ENCODE assay signal across 8 cellular contexts in the genomic region with DNA sequence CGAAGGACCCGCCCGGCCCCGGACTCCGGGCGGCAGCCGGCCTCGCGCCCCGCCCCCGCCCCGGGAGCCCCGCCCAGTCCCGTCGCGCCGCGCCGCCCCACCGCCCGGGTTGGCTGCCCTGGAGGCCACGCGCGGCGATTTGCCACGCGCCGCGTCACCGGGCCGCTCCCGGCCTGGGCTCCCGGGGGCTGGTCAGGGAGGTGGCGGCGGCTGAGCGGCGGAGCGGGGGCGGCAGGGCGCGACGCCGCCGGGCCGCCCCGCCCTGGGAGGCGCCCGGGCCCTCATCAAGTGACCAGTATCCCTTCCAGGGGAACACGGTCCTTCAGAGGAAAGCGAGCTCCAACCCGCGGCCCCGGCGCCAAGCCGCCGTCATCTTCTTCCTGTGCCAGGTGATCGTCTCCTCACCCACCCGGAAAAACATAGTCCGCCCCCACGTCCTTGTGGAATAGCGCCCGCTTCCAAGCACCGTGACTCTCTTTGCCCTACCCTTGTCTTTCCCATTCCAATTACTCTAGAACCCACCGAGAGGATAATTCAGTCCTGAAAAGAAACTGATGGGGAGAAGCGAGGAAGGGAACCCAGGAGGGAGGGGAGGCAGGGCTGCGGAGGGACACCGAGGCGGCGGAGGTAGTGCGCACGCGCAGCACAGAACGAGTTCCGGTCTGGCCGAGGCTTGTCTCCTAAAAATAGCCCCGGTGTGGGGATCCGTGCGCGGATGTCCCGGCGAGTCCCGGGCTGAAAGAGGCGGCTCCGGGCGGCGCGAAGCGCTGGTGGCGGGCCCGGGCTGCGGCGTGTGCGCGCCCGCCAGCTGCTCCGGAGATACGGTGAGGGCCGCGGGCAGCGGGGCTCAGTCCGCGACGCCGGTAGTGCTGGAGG. TPM values are rescaled to one million over a fixed set of nuclear protein-coding genes. Genes with fewer than 3 reads are reported as not detected.
DNase-seq lines count a peak whose midpoint lies in the region; ATAC-seq and TF ChIP-seq lines count a peak whose summit lies in the region.

A gene (plus strand): TSS at position 704 of the 876 bp plus-strand sequence. CDS start 67,136 bp downstream, outside the sequence.

- no peak within 1 kb of the TSS for H4K91ac ChIP-seq in H9 (ENCODE audit: insufficient read length, low read depth, low read length)

- H3K4me2 ChIP-seq in H9 (ENCODE audit: insufficient read depth, insufficient read length, low read length): peak within 1 kb of the TSS; percentile 94

- no peak within 1 kb of the TSS for H3K4ac ChIP-seq in H9 (ENCODE audit: low read depth, low read length)

- H3K4me3 Mint-ChIP-seq in H9 (peak within 1 kb of the TSS; percentile 92 to 100), neural crest cell (peak within 1 kb of the TSS; percentile 99)

- H3K27me3 ChIP-seq in H9 (ENCODE audit: insufficient read depth, low read length): no peaks in the 10 kb centered on the region
- no peaks in the 10 kb centered on the region for H3K27me3 ChIP-seq in MG63
- no peaks in the 10 kb centered on the region for H3K27me3 ChIP-seq in SJCRH30
- peaks cover 5% of the 10 kb centered on the region for H3K27me3 ChIP-seq in foreskin keratinocyte
- H3K27me3 ChIP-seq in stomach: no peaks in the 10 kb centered on the region

- no peak within 1 kb of the TSS for H2AFZ ChIP-seq in H9 (ENCODE audit: low read length)

- no peak within 1 kb of the TSS for H4K8ac ChIP-seq in H9 (replicated peaks; ENCODE audit: insufficient read length, low read depth, low read length)

- H3K4me3 ChIP-seq in MG63 (peak within 1 kb of the TSS; percentile 82), SJCRH30 (peak within 1 kb of the TSS; percentile 85), stomach (peak within 1 kb of the TSS; percentile 73 to 96 (median 90))

- no peak within 1 kb of the TSS; the same call in 1 of the 2 replicates for H3K14ac ChIP-seq in H9 (ENCODE audit: insufficient read depth, low read length)

- H3K27ac Mint-ChIP-seq in H9 (peak within 1 kb of the TSS; percentile 98 to 99 (median 98)), neural crest cell (ENCODE audit: unreplicated experiment) (peak within 1 kb of the TSS; percentile 93)

- peaks cover 9% of the 10 kb centered on the region for H3K4me1 ChIP-seq in H9 (ENCODE audit: insufficient read depth, low read length)
- H3K4me1 ChIP-seq in SJCRH30: peaks cover 13% of the 10 kb centered on the region
- H3K4me1 ChIP-seq in foreskin keratinocyte: peaks cover 16% of the 10 kb centered on the region
- peaks cover 25 to 54% (median 43%) of the 10 kb centered on the region in 4 donors for H3K4me1 ChIP-seq in stomach

- H3K27ac ChIP-seq in H9 (ENCODE audit: insufficient read length, low read depth, low read length) (peak within 1 kb of the TSS; percentile 34), SJCRH30 (peak within 1 kb of the TSS; percentile 80), foreskin keratinocyte (peak within 1 kb of the TSS; percentile 96), stomach (peak within 1 kb of the TSS; percentile 96 to 100 (median 99))

- no peak within 1 kb of the TSS for H2AK5ac ChIP-seq in H9 (ENCODE audit: insufficient read length, low read length)

- no peak within 1 kb of the TSS for H4K5ac ChIP-seq in H9 (ENCODE audit: insufficient read length, low read depth, low read length)

- TF ChIP-seq EP300 in stomach (IDR thresholded peaks at IDR 0.05): peak; percentile 5

- peaks cover 3% of the 10 kb centered on the region; the same call in 1 of the 2 replicates for H3K36me3 ChIP-seq in MG63
- no peaks in the 10 kb centered on the region for H3K36me3 ChIP-seq in SJCRH30
- no peaks in the 10 kb centered on the region for H3K36me3 ChIP-seq in stomach

- peak within 1 kb of the TSS; percentile 75 for H3K9ac ChIP-seq in H9 (ENCODE audit: extremely low read depth, insufficient read length, low read length)

- no peak within 1 kb of the TSS for H2BK20ac ChIP-seq in H9 (ENCODE audit: low read depth, low read length, poor library complexity, severe bottlenecking)

- no peak within 1 kb of the TSS for H2BK12ac ChIP-seq in H9 (ENCODE audit: insufficient read length, low read depth, low read length)

- H3K79me1 ChIP-seq in H9 (ENCODE audit: insufficient read depth, low read depth, low read length, poor library complexity, severe bottlenecking): no peaks in the 10 kb centered on the region

- H2BK120ac ChIP-seq in H9 (ENCODE audit: low read depth, low read length, poor library complexity, severe bottlenecking): no peak within 1 kb of the TSS

- no peak within 1 kb of the TSS for H3K18ac ChIP-seq in H9 (ENCODE audit: insufficient read length, low read depth, low read length)

- ATAC-seq in foreskin keratinocyte: peak; percentile 76

- H3K56ac ChIP-seq in H9 (ENCODE audit: insufficient read length, low read depth, low read length): no peak within 1 kb of the TSS

- H3K79me2 ChIP-seq in H9 (ENCODE audit: insufficient read depth, low read length): peaks cover 6% of the 10 kb centered on the region; the same call in 1 of the 2 replicates

- H3K9me3 Mint-ChIP-seq in H9: no peaks in the 10 kb centered on the region
- H3K9me3 Mint-ChIP-seq in neural crest cell: no peaks in the 10 kb centered on the region

- peak; percentile 93 for DNase-seq in ELR (ENCODE audit: low read depth)
- DNase-seq in H9: peak; percentile 93
- peak; percentile 97 for DNase-seq in MG63
- DNase-seq in SJCRH30: peak; percentile 95 to 96
- peak; percentile 87 for DNase-seq in activated gamma-delta T cell treated with anti-CD3 and anti-CD28 coated beads, Interleukin-2, amount 50 U/mL, for 16 hours (ENCODE audit: low read depth)
- peak; percentile 83 to 90 for DNase-seq in foreskin keratinocyte
- peak; percentile 90 for DNase-seq in neural crest cell (ENCODE audit: low read depth, low spot score)
- peak; percentile 95 for DNase-seq in stomach

- no peaks in the 10 kb centered on the region for H4K20me1 ChIP-seq in H9 (ENCODE audit: control insufficient read depth, insufficient read depth, insufficient read length)

- H2BK15ac ChIP-seq in H9 (ENCODE audit: low read depth, low read length): no peak within 1 kb of the TSS

- H3K9me3 ChIP-seq in H9 (ENCODE audit: control insufficient read depth, low read depth, low read length) (no peaks in the 10 kb centered on the region), MG63 (no peaks in the 10 kb centered on the region), SJCRH30 (replicated peaks) (no peaks in the 10 kb centered on the region), stomach (no peaks in the 10 kb centered on the region)

- WGBS in H9 (ENCODE audit: extremely low coverage, insufficient read length, low lambda C conversion rate): no CpG with 5 or more reads among the region's 104 CpGs
- WGBS in stomach, 5 donors: 0 to 1% (median 0%) methylated on average over 41 to 102 of the region's 104 CpGs

- H3K27me3 Mint-ChIP-seq in H9 (ENCODE audit: low read depth) (peaks cover 3% of the 10 kb centered on the region), neural crest cell (ENCODE audit: low read depth) (peaks cover 16% of the 10 kb centered on the region)

- TF ChIP-seq CTCF in H9 (conservative IDR thresholded peaks at IDR 0.05): no peak
- no peak for TF ChIP-seq CTCF in foreskin keratinocyte (conservative IDR thresholded peaks at IDR 0.05)
- TF ChIP-seq CTCF in neural crest cell (conservative IDR thresholded peaks at IDR 0.05): no peak
- TF ChIP-seq CTCF in stomach (IDR thresholded peaks at IDR 0.05): no peak

- no peak within 1 kb of the TSS for H2BK5ac ChIP-seq in H9 (ENCODE audit: insufficient read length, low read length)

- H3K23ac ChIP-seq in H9 (ENCODE audit: insufficient read length, low read depth, low read length): no peak within 1 kb of the TSS

- H3K36me3 Mint-ChIP-seq in H9 (ENCODE audit: insufficient read depth in 1 of 3, low read depth in 3 of 3): no peaks in the 10 kb centered on the region; a peak in 1 of 7 replicates
- no peaks in the 10 kb centered on the region for H3K36me3 Mint-ChIP-seq in neural crest cell (ENCODE audit: low read depth)

- H3T11ph ChIP-seq in H9 (ENCODE audit: low read length): no peak within 1 kb of the TSS

- peak in 1 of 4 donors; percentile 67 for TF ChIP-seq POLR2A in stomach (IDR thresholded peaks at IDR 0.05)

- H3K23me2 ChIP-seq in H9 (ENCODE audit: insufficient read length, low read depth, low read length, poor library complexity, severe bottlenecking): peaks cover 6% of the 10 kb centered on the region

- intact Hi-C loops in stomach (cut with DNase I; ENCODE audit: low total_unique reads): no loop called here

- peaks cover 42 to 44% of the 10 kb centered on the region in 2 experiments for H3K4me1 Mint-ChIP-seq in H9
- H3K4me1 Mint-ChIP-seq in neural crest cell: peaks cover 37% of the 10 kb centered on the region

RNA-seq across cellular contexts. Expression of the gene that starts here (rescaled TPM):
- 20.7 and 25.2 TPM in 2 replicates for total RNA-seq in H9 (2021)
- 29.1 and 68.8 TPM in 2 replicates for total RNA-seq in MG63 (2014; rRNA removed; shearing (Covaris generic); ENCODE audit: low replicate concordance)
- total RNA-seq in SJCRH30 (2014; rRNA removed; shearing (Covaris generic)): 33.5 and 41.2 TPM in 2 replicates
- 16.1 and 17.0 TPM in 2 replicates for total RNA-seq in foreskin keratinocyte
- 3.7 and 4.4 TPM in 2 replicates for polyA plus RNA-seq in foreskin keratinocyte
- total RNA-seq in neural crest cell: 21.5 and 25.2 TPM in 2 replicates
- 10 to 100 TPM; 17.7 to 85.2 (median 60.8) TPM for total RNA-seq in stomach
- 10 to 100 TPM; 11.0 to 12.2 (median 11.4) TPM for polyA plus RNA-seq in stomach

Comparison
In these comparisons a context has a peak if more than half of its experiments do, and no peak if none do; other contexts are left out.
1. Peak in every context shown above with its lines: DNase-seq, ATAC-seq, H3K4me3 ChIP-seq and H3K27ac ChIP-seq.
2. H3K27ac ChIP-seq: peak in every context shown above with its lines; median percentile 99 in stomach; 96 in foreskin keratinocyte; 80 in SJCRH30; 34 in H9.